Comparison of ENCODE assay signal across 24 cellular contexts in genomic region chr10:124644281-124644680, GRCh38.
DNase-seq lines count a peak whose midpoint lies in the region; ATAC-seq, FAIRE-seq and TF ChIP-seq lines count a peak whose summit lies in the region.
"Had no signal": no experiment of that assay in that cellular context is flagged by ENCODE, and none has a peak within 500 bp of the region (broad histone marks: within the 10 kb centered on the region; RNA-seq: fewer than 3 reads in every experiment).

No MANE protein-coding gene starts in this region.

- H3K36me3 Mint-ChIP-seq in CD4-positive, alpha-beta T cell (ENCODE audit: low read depth): peaks cover 6% of the 10 kb centered on the region

- H3K18ac ChIP-seq in neuronal stem cell (ENCODE audit: low read length): peak overlapping the region; percentile 96

- H3K4me3 ChIP-seq in BLaER1 treated with 17β-estradiol and CSF1 and Interleukin-3, amounts not matched to agents 10 nM and 100 nM: no peak overlapping the region
- H3K4me3 ChIP-seq in neuronal stem cell (ENCODE audit: low read length in 2 of 2): no peak overlapping the region
- H3K4me3 ChIP-seq: GM23248, K562 had no signal

- WGBS in neuronal stem cell (ENCODE audit: extremely low coverage in 2 of 2, insufficient read length in 2 of 2, insufficient replicate concordance in 1 of 2), 2 donors: no CpG with 5 or more reads among the region's 3 CpGs

- CTCF ChIA-PET in CD4-positive, alpha-beta T cell (lab: Charles Lee): interaction anchor here (1.0 to 1.3 kb wide), 2 partner anchors 11 to 97 kb away, joined by 4 read pairs; no protein-coding TSS in a partner anchor

- no peak overlapping the region for H4K91ac ChIP-seq in neuronal stem cell (ENCODE audit: low read depth, low read length, poor library complexity)

- H4K20me1 ChIP-seq in BLaER1 treated with 17β-estradiol and CSF1 and Interleukin-3, amounts not matched to agents 10 nM and 100 nM: peaks cover 0 to 97% (median 1%) of the 10 kb centered on the region in 11 experiments; a peak in 10 of 22 replicates

- intact Hi-C loops in CD4-positive, alpha-beta T cell (cut with DNase I, micrococcal nuclease): loop anchor here in 1 of 2 experiments (10.0 kb wide), 1 partner anchor 109 kb away; no protein-coding TSS in a partner anchor

- peak overlapping the region; percentile 93 to 100 (median 96) for H3K4me2 ChIP-seq in BLaER1 treated with 17β-estradiol and CSF1 and Interleukin-3, amounts not matched to agents 10 nM and 100 nM
- no peak overlapping the region for H3K4me2 ChIP-seq in neuronal stem cell (ENCODE audit: insufficient read depth, low read length, poor library complexity, severe bottlenecking)
- H3K4me2 ChIP-seq: SK-N-SH had no signal

- H2AFZ ChIP-seq in neuronal stem cell (ENCODE audit: low read length): no peak overlapping the region
- H2AFZ ChIP-seq: GM23248 had no signal

- peaks cover 99 to 100% (median 100%) of the 10 kb centered on the region in 10 experiments for H3K4me1 ChIP-seq in BLaER1 treated with 17β-estradiol and CSF1 and Interleukin-3, amounts not matched to agents 10 nM and 100 nM
- peaks cover 29 to 62% of the 10 kb centered on the region in 2 donors for H3K4me1 ChIP-seq in neuronal stem cell (ENCODE audit: control insufficient read depth in 2 of 2, insufficient read depth in 1 of 2, low read depth in 1 of 2, low read length in 2 of 2)

- POLR2A ChIA-PET in CD4-positive, alpha-beta T cell (lab: Charles Lee): interaction anchor here (1.4 kb wide), 1 partner anchor 75 kb away, joined by 4 read pairs; no protein-coding TSS in a partner anchor

- peak overlapping the region in 7 of 11 experiments; percentile 1 to 91 (median 86); a peak in 9 of 22 replicates for H3K27ac ChIP-seq in BLaER1 treated with 17β-estradiol and CSF1 and Interleukin-3, amounts not matched to agents 10 nM and 100 nM
- peak overlapping the region; percentile 5 for H3K27ac ChIP-seq in CD4-positive, alpha-beta T cell (ENCODE audit: low read depth, low read length)
- H3K27ac ChIP-seq in caudate nucleus (ENCODE audit: low read depth, low read length): peak overlapping the region; percentile 72
- peak overlapping the region; percentile 97 for H3K27ac ChIP-seq in neuronal stem cell (replicated peaks; ENCODE audit: low read length)
- H3K27ac ChIP-seq: GM23248 had no signal

- H3K4me1 Mint-ChIP-seq in CD4-positive, alpha-beta T cell (ENCODE audit: low read depth): peaks cover 90% of the 10 kb centered on the region

- H2BK12ac ChIP-seq in neuronal stem cell (ENCODE audit: low read length): peak overlapping the region; percentile 7

- no peak for FAIRE-seq in frontal cortex (lab: Jason Lieb, UNC)
- FAIRE-seq: astrocyte, colon, G401.6, GM19239, K562, keratinocyte had no signal

- no peak for TF ChIP-seq CTCF in CD4-positive, alpha-beta T cell (IDR thresholded peaks at IDR 0.05)

- no peaks in the 10 kb centered on the region for H3K27me3 ChIP-seq in BLaER1 treated with 17β-estradiol and CSF1 and Interleukin-3, amounts not matched to agents 10 nM and 100 nM
- H3K27me3 ChIP-seq in CD4-positive, alpha-beta T cell (ENCODE audit: control insufficient read depth, insufficient read depth, low read length): no peaks in the 10 kb centered on the region
- no peaks in the 10 kb centered on the region for H3K27me3 ChIP-seq in neuronal stem cell (ENCODE audit: control insufficient read depth in 3 of 3, insufficient read depth in 3 of 3, low read depth in 1 of 3, low read length in 3 of 3)

- no peak overlapping the region for H3K23ac ChIP-seq in neuronal stem cell (ENCODE audit: low read depth, low read length, poor library complexity)

- no peak overlapping the region for H3K4ac ChIP-seq in neuronal stem cell (ENCODE audit: low read length)

- ATAC-seq in CD4-positive, alpha-beta T cell (ENCODE audit: poor library complexity): no peak
- ATAC-seq: K562 had no signal

- H3K9me3 Mint-ChIP-seq in CD4-positive, alpha-beta T cell: no peaks in the 10 kb centered on the region
- H3K9me3 Mint-ChIP-seq: neural crest cell had no signal

- no peaks in the 10 kb centered on the region for H3K9me3 ChIP-seq in BLaER1 treated with 17β-estradiol and CSF1 and Interleukin-3, amounts not matched to agents 10 nM and 100 nM (replicated peaks in 1 of 11)
- no peaks in the 10 kb centered on the region for H3K9me3 ChIP-seq in CD4-positive, alpha-beta T cell (ENCODE audit: control insufficient read depth, low read length)
- no peaks in the 10 kb centered on the region for H3K9me3 ChIP-seq in neuronal stem cell (replicated peaks in 1 of 2; ENCODE audit: control insufficient read depth in 2 of 2, insufficient read depth in 1 of 2, low read depth in 1 of 2, low read length in 2 of 2)
- H3K9me3 ChIP-seq: SK-N-SH had no signal

- H4K8ac ChIP-seq in neuronal stem cell (ENCODE audit: low read depth, low read length): no peak overlapping the region

- H2AK5ac ChIP-seq in neuronal stem cell (ENCODE audit: low read depth, low read length): peak overlapping the region; percentile 58

- peaks cover 8% of the 10 kb centered on the region for H3K79me1 ChIP-seq in neuronal stem cell (ENCODE audit: low read depth, low read length)

- H2BK5ac ChIP-seq in neuronal stem cell (ENCODE audit: low read length): peak overlapping the region; percentile 72

- peak overlapping the region; percentile 7 for H2BK120ac ChIP-seq in neuronal stem cell (ENCODE audit: low read depth, low read length)

- DNase-seq in CD4-positive, alpha-beta T cell: no peak
- DNase-seq in caudate nucleus (lab: John Stamatoyannopoulos, UW): peak in 3 of 61 donors; percentile 38 to 54 (median 39)
- no peak for DNase-seq in neuronal stem cell (ENCODE audit: low spot score)
- DNase-seq in OCI-M1 (lab: John Stamatoyannopoulos, UW): no peak
- DNase-seq in T1000 (lab: John Stamatoyannopoulos, UW): no peak
- no peak for DNase-seq in frontal cortex (ENCODE audit: low spot score in 2 of 2)
- DNase-seq: activated CD4-positive, alpha-beta T cell treated with anti-CD3 and anti-CD28 coated beads for 48 hours; activated gamma-delta T cell treated with Interleukin-2 at 50 U/mL for 16 hours; AML-193; DMS 273 treated with DMSO at 0.1 percent for 48 hours; GM23248; hippocampal formation; NCI-H1694 treated with DMSO at 0.1 percent for 48 hours; NCI-H82; SK-N-SH; trophoblast cell had no signal

- H3K4me3 Mint-ChIP-seq in CD4-positive, alpha-beta T cell: no peak overlapping the region
- H3K4me3 Mint-ChIP-seq: neural crest cell had no signal

- H2BK15ac ChIP-seq in neuronal stem cell (ENCODE audit: low read length): peak overlapping the region; percentile 65

- H3K27me3 Mint-ChIP-seq in CD4-positive, alpha-beta T cell: no peaks in the 10 kb centered on the region

- peak overlapping the region; percentile 89 for H3K27ac Mint-ChIP-seq in CD4-positive, alpha-beta T cell

- no peak overlapping the region for H3K14ac ChIP-seq in neuronal stem cell (ENCODE audit: low read length)

- H3K9ac ChIP-seq in BLaER1 treated with 17β-estradiol and CSF1 and Interleukin-3, amounts not matched to agents 10 nM and 100 nM: peak overlapping the region in 5 of 11 experiments; percentile 3 to 80 (median 14); a peak in 5 of 22 replicates
- no peak overlapping the region for H3K9ac ChIP-seq in neuronal stem cell (ENCODE audit: low read depth, low read length, poor library complexity)
- H3K9ac ChIP-seq: GM23248, SK-N-SH had no signal

- H3K36me3 ChIP-seq in BLaER1 treated with 17β-estradiol and CSF1 and Interleukin-3, amounts not matched to agents 10 nM and 100 nM: 0 out of 22 replicates have a peak, but pooled peaks cover 0 to 5% (median 0%) of the 10 kb centered on the region in 11 experiments
- peaks cover 0 to 10% of the 10 kb centered on the region in 2 donors for H3K36me3 ChIP-seq in neuronal stem cell (replicated peaks in 1 of 2; ENCODE audit: control insufficient read depth in 2 of 2, insufficient read depth in 2 of 2, low read length in 2 of 2)

Comparison
In these comparisons a context has a peak if more than half of its experiments do, and no peak if none do; other contexts are left out.
1. H3K27ac ChIP-seq: peak in every context shown above with its lines; median percentile 97 in neuronal stem cell; 86 in BLaER1 treated with 17β-estradiol and CSF1 and Interleukin-3, amounts not matched to agents 10 nM and 100 nM; 72 in caudate nucleus; 5 in CD4-positive, alpha-beta T cell.